1 cellular context compared by ENCODE assay signal in genomic region chr22:46625843-46626349, GRCh38.
TF ChIP-seq lines count a peak whose summit lies in the region.

No MANE protein-coding gene starts in this region.

TF ChIP-seq in IMR-90, 13 proteins besides CTCF, POLR2A, EP300 and RAD21:
- TF ChIP-seq USF2 (IDR thresholded peaks at IDR 0.05; ENCODE audit: low read depth, low read length) (no peak), SMC3 (IDR thresholded peaks at IDR 0.05; ENCODE audit: low read depth, low read length) (no peak), FOS (IDR thresholded peaks at IDR 0.05; ENCODE audit: low read depth, low read length) (no peak), MAFK (IDR thresholded peaks at IDR 0.05; ENCODE audit: low read depth, low read length) (no peak), NFE2L2 (IDR thresholded peaks at IDR 0.05; ENCODE audit: low read depth, low read length) (no peak), MAZ (IDR thresholded peaks at IDR 0.05; ENCODE audit: borderline replicate concordance, low read depth, low read length) (no peak), MXI1 (IDR thresholded peaks at IDR 0.05; ENCODE audit: borderline replicate concordance, low read depth, low read length) (no peak), BHLHE40 (IDR thresholded peaks at IDR 0.05; ENCODE audit: low read depth, low read length) (no peak), RFX5 (IDR thresholded peaks at IDR 0.05; ENCODE audit: low read depth, low read length) (no peak), CEBPB (IDR thresholded peaks at IDR 0.05; ENCODE audit: low read depth, low read length) (no peak), CHD1 (IDR thresholded peaks at IDR 0.05; ENCODE audit: low read depth, low read length) (no peak), RCOR1 (IDR thresholded peaks at IDR 0.05; ENCODE audit: insufficient replicate concordance, low read length) (no peak)
- TF ChIP-seq, protein P1, sequence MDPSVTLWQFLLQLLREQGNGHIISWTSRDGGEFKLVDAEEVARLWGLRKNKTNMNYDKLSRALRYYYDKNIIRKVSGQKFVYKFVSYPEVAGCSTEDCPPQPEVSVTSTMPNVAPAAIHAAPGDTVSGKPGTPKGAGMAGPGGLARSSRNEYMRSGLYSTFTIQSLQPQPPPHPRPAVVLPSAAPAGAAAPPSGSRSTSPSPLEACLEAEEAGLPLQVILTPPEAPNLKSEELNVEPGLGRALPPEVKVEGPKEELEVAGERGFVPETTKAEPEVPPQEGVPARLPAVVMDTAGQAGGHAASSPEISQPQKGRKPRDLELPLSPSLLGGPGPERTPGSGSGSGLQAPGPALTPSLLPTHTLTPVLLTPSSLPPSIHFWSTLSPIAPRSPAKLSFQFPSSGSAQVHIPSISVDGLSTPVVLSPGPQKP (IDR thresholded peaks at IDR 0.05; ENCODE audit: borderline replicate concordance, low read depth, low read length), result no peak
